ENCODE assay signal across 12 cellular contexts in the genomic region with DNA sequence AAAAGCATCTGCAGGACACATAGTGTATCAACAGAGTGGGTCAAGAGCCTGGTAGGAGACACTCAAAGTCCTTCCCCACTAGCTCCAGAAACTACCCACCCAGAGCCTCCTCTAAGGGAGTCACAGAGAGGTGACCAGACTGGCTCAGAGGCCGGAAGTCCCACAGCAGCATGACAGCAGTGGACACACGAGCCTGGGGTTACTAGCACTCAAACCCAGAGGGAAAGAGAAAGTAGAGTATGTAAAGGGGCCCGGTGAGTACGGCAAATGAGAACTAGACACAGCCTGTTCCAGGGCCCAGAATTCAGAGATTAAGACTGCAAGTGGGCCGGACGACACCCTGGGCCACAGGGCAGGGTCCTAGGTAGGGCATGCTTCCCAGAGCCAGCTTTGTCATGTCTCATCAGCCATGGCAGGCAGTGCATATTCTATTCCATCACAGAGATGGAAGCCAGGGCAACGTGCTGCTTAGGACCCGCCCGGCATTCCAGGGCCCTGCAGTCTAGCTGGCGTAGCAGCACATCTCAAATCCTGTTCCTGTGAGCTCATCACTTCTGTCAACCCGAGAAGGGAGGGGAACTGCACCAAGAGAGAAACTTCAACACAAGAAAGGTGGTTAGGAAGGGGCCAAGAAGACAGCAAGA. TPM values are rescaled to one million over a fixed set of nuclear protein-coding genes. Genes with fewer than 3 reads are reported as not detected.
DNase-seq lines count a peak whose midpoint lies in the region; ATAC-seq and TF ChIP-seq lines count a peak whose summit lies in the region.
"Had no signal": no experiment of that assay in that cellular context is flagged by ENCODE, and none has a peak within 500 bp of the region (broad histone marks: within the 10 kb centered on the region; RNA-seq: fewer than 3 reads in every experiment).

No MANE protein-coding gene starts in this region.

- no peak for TF ChIP-seq POLR2A in prostate gland (IDR thresholded peaks at IDR 0.05)

- H3K27ac Mint-ChIP-seq in CD14-positive monocyte (peak overlapping the region; percentile 93 to 98 (median 95)), endothelial cell (ENCODE audit: unreplicated experiment) (no peak overlapping the region)

- peak; percentile 43 for ATAC-seq in SK-N-SH treated with all-trans-retinoic acid at 6 μM for 48 hours
- ATAC-seq in GM21526 (IDR thresholded peaks at IDR 0.05; ENCODE audit: low FRiP score, unreplicated experiment) = no peak
- no peak for ATAC-seq in HG03354 (IDR thresholded peaks at IDR 0.05; ENCODE audit: poor library complexity, severe bottlenecking, unreplicated experiment)
- no peak for ATAC-seq in left lobe of liver

- DNase-seq in CD14-positive monocyte (ENCODE audit: low spot score) = no peak
- peak; percentile 71 for DNase-seq in fibroblast of peridontal ligament (ENCODE audit: extremely low read depth)
- no peak for DNase-seq in prostate gland (ENCODE audit: low spot score)
- DNase-seq in endothelial cell (ENCODE audit: low spot score) = no peak
- DNase-seq in left lobe of liver (ENCODE audit: low spot score) = no peak
- DNase-seq: foreskin melanocyte, GF-D8, NCI-H1694 treated with DMSO at 0.1 percent for 48 hours, WERI-Rb-1 had no signal

- no peak for TF ChIP-seq CTCF in CD14-positive monocyte (IDR thresholded peaks at IDR 0.05)
- TF ChIP-seq CTCF in prostate gland (IDR thresholded peaks at IDR 0.05) = no peak
- no peak for TF ChIP-seq CTCF in endothelial cell (IDR thresholded peaks at IDR 0.05; ENCODE audit: unreplicated experiment)

- H3K9me3 ChIP-seq in prostate gland = no peaks in the 10 kb centered on the region

- H3K36me3 Mint-ChIP-seq in CD14-positive monocyte (peaks cover 28 to 54% of the 10 kb centered on the region in 2 donors), endothelial cell (ENCODE audit: low read depth, unreplicated experiment) (peaks cover 52% of the 10 kb centered on the region)

- intact Hi-C loops in CD14-positive monocyte (cut with micrococcal nuclease) (no loop called here), prostate gland (cut with DNase I) (loop anchor here (5.0 kb wide), 1 partner anchor 79 kb away; the partner anchor contains the start of gene VAMP1)

- H3K4me1 ChIP-seq in prostate gland (replicated peaks) = peaks cover 11% of the 10 kb centered on the region

- H3K4me3 Mint-ChIP-seq in CD14-positive monocyte (peak overlapping the region; percentile 41 to 90), endothelial cell (ENCODE audit: unreplicated experiment) (no peak overlapping the region)

- WGBS in prostate gland = 46% methylated on average over 11 of the region's 11 CpGs

- no peaks in the 10 kb centered on the region for H3K36me3 ChIP-seq in prostate gland

- peaks cover 0 to 2% (median 0%) of the 10 kb centered on the region in 7 donors for H3K9me3 Mint-ChIP-seq in CD14-positive monocyte
- H3K9me3 Mint-ChIP-seq in endothelial cell (ENCODE audit: unreplicated experiment) = no peaks in the 10 kb centered on the region

- H3K27me3 ChIP-seq in prostate gland (replicated peaks; ENCODE audit: insufficient read depth) = no peaks in the 10 kb centered on the region

- H3K27me3 Mint-ChIP-seq in CD14-positive monocyte (ENCODE audit: low read depth in 3 of 3) (peaks cover 0 to 1% (median 0%) of the 10 kb centered on the region in 3 donors), endothelial cell (ENCODE audit: unreplicated experiment) (peaks cover 23% of the 10 kb centered on the region)

- H3K4me3 ChIP-seq in prostate gland = no peak overlapping the region

- peak overlapping the region; percentile 69 to 70 for H3K27ac ChIP-seq in prostate gland
- H3K27ac ChIP-seq: WERI-Rb-1 had no signal

- H3K4me1 Mint-ChIP-seq in CD14-positive monocyte = peaks cover 88% of the 10 kb centered on the region
- H3K4me1 Mint-ChIP-seq in endothelial cell (ENCODE audit: unreplicated experiment) = peaks cover 76% of the 10 kb centered on the region

TF ChIP-seq in SK-N-SH treated with all-trans-retinoic acid at 6 μM for 48 hours, 23 proteins besides CTCF, POLR2A, EP300 and RAD21:
- TF ChIP-seq ZFP30 (CRISPR knock-in tag; IDR thresholded peaks at IDR 0.05) (no peak), CSRNP3 (CRISPR knock-in tag; IDR thresholded peaks at IDR 0.05) (no peak), RARB (CRISPR knock-in tag; IDR thresholded peaks at IDR 0.05) (no peak), GLIS3 (CRISPR knock-in tag; IDR thresholded peaks at IDR 0.05) (no peak), ZNF565 (CRISPR knock-in tag; conservative IDR thresholded peaks at IDR 0.05; ENCODE audit: low read depth) (no peak), ARNTL (CRISPR knock-in tag; IDR thresholded peaks at IDR 0.05; ENCODE audit: borderline replicate concordance, low read depth) (no peak), ESRRG (CRISPR knock-in tag; IDR thresholded peaks at IDR 0.05) (no peak), ZFP3 (CRISPR knock-in tag; IDR thresholded peaks at IDR 0.05) (no peak)
- TF ChIP-seq, protein P1, sequence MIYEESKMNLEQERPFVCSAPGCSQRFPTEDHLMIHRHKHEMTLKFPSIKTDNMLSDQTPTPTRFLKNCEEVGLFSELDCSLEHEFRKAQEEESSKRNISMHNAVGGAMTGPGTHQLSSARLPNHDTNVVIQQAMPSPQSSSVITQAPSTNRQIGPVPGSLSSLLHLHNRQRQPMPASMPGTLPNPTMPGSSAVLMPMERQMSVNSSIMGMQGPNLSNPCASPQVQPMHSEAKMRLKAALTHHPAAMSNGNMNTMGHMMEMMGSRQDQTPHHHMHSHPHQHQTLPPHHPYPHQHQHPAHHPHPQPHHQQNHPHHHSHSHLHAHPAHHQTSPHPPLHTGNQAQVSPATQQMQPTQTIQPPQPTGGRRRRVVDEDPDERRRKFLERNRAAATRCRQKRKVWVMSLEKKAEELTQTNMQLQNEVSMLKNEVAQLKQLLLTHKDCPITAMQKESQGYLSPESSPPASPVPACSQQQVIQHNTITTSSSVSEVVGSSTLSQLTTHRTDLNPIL (CRISPR knock-in tag; IDR thresholded peaks at IDR 0.05; ENCODE audit: low read depth) = no peak

RNA-seq across cellular contexts. Expression of gene IFFO1, which starts 4.2 kb away (rescaled TPM):
- 10 to 100 TPM; 10.7 to 11.1 TPM for polyA plus RNA-seq in CD14-positive monocyte
- total RNA-seq in prostate gland (10 to 100 TPM in 1 of 2 donors, 1 to 10 TPM in 1; 4.8 to 22.9 TPM), endothelial cell (ENCODE audit: unreplicated experiment) (82.2 TPM), left lobe of liver (8.8 TPM)

RNA-seq across cellular contexts. Expression of gene NOP2, which starts 16.5 kb away (rescaled TPM):
- polyA plus RNA-seq in CD14-positive monocyte = 1 to 10 TPM; 3.9 to 5.7 TPM
- total RNA-seq in prostate gland (10 to 100 TPM; 14.5 to 42.9 TPM), endothelial cell (ENCODE audit: unreplicated experiment) (37.5 TPM), left lobe of liver (14.9 TPM)

RNA-seq across cellular contexts. Expression of gene GAPDH, which starts 17.3 kb away (rescaled TPM):
- polyA plus RNA-seq in CD14-positive monocyte = 1,000 to 10,000 TPM; 2,879 to 3,427 TPM
- total RNA-seq in prostate gland = 1,000 to 10,000 TPM; 1,469 to 2,105 TPM
- 2,393 TPM for total RNA-seq in endothelial cell (ENCODE audit: unreplicated experiment)
- 1,145 TPM for total RNA-seq in left lobe of liver

RNA-seq across cellular contexts. Expression of gene CHD4, which starts 55.6 kb away (rescaled TPM):
- polyA plus RNA-seq in CD14-positive monocyte = 10 to 100 TPM in 1 of 2 donors, 1 to 10 TPM in 1; 9.9 to 16.2 TPM
- 100 to 1,000 TPM; 124 to 240 TPM for total RNA-seq in prostate gland
- total RNA-seq in endothelial cell (ENCODE audit: unreplicated experiment) = 334 TPM
- 87.3 TPM for total RNA-seq in left lobe of liver

RNA-seq across cellular contexts. Expression of gene NCAPD2, which starts 57.7 kb away (rescaled TPM):
- 1 to 10 TPM; 6.2 to 8.3 TPM for polyA plus RNA-seq in CD14-positive monocyte
- 10 to 100 TPM; 86.7 to 99.0 TPM for total RNA-seq in prostate gland
- total RNA-seq in endothelial cell (ENCODE audit: unreplicated experiment) = 25.3 TPM
- total RNA-seq in left lobe of liver = 9.0 TPM
